Comparison of ENCODE assay signal across 1 cellular context in genomic region chr13:44128522-44128921, GRCh38.
TF ChIP-seq lines count a peak whose summit lies in the region.

No MANE protein-coding gene starts in this region.

TF ChIP-seq in WTC11, 78 proteins besides CTCF, POLR2A, EP300 and RAD21 (continued from another document):
- TF ChIP-seq, protein P1, sequence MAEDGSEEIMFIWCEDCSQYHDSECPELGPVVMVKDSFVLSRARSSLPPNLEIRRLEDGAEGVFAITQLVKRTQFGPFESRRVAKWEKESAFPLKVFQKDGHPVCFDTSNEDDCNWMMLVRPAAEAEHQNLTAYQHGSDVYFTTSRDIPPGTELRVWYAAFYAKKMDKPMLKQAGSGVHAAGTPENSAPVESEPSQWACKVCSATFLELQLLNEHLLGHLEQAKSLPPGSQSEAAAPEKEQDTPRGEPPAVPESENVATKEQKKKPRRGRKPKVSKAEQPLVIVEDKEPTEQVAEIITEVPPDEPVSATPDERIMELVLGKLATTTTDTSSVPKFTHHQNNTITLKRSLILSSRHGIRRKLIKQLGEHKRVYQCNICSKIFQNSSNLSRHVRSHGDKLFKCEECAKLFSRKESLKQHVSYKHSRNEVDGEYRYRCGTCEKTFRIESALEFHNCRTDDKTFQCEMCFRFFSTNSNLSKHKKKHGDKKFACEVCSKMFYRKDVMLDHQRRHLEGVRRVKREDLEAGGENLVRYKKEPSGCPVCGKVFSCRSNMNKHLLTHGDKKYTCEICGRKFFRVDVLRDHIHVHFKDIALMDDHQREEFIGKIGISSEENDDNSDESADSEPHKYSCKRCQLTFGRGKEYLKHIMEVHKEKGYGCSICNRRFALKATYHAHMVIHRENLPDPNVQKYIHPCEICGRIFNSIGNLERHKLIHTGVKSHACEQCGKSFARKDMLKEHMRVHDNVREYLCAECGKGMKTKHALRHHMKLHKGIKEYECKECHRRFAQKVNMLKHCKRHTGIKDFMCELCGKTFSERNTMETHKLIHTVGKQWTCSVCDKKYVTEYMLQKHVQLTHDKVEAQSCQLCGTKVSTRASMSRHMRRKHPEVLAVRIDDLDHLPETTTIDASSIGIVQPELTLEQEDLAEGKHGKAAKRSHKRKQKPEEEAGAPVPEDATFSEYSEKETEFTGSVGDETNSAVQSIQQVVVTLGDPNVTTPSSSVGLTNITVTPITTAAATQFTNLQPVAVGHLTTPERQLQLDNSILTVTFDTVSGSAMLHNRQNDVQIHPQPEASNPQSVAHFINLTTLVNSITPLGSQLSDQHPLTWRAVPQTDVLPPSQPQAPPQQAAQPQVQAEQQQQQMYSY (CRISPR knock-in tag; IDR thresholded peaks at IDR 0.05), result no peak
- TF ChIP-seq, protein P2, sequence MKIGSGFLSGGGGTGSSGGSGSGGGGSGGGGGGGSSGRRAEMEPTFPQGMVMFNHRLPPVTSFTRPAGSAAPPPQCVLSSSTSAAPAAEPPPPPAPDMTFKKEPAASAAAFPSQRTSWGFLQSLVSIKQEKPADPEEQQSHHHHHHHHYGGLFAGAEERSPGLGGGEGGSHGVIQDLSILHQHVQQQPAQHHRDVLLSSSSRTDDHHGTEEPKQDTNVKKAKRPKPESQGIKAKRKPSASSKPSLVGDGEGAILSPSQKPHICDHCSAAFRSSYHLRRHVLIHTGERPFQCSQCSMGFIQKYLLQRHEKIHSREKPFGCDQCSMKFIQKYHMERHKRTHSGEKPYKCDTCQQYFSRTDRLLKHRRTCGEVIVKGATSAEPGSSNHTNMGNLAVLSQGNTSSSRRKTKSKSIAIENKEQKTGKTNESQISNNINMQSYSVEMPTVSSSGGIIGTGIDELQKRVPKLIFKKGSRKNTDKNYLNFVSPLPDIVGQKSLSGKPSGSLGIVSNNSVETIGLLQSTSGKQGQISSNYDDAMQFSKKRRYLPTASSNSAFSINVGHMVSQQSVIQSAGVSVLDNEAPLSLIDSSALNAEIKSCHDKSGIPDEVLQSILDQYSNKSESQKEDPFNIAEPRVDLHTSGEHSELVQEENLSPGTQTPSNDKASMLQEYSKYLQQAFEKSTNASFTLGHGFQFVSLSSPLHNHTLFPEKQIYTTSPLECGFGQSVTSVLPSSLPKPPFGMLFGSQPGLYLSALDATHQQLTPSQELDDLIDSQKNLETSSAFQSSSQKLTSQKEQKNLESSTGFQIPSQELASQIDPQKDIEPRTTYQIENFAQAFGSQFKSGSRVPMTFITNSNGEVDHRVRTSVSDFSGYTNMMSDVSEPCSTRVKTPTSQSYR (CRISPR knock-in tag; IDR thresholded peaks at IDR 0.05), result no peak
- no peak for TF ChIP-seq MXD4 (CRISPR knock-in tag; IDR thresholded peaks at IDR 0.05; ENCODE audit: borderline replicate concordance)
